27 cellular contexts compared by ENCODE assay signal in genomic region chr6:101348816-101349215, GRCh38. TPM values are rescaled to one million over a fixed set of nuclear protein-coding genes. Genes with fewer than 3 reads are reported as not detected.
"Had no signal": no experiment of that assay in that cellular context is flagged by ENCODE, and none has a peak within 500 bp of the region (broad histone marks: within the 10 kb centered on the region; RNA-seq: fewer than 3 reads in every experiment).

No MANE protein-coding gene starts in this region.

- H3K4me3 ChIP-seq: colonic mucosa, esophagus squamous epithelium, gastrocnemius medialis, heart left ventricle, hepatocyte, left lung, lower lobe of right lung, mucosa of descending colon had no signal

- H3K27ac ChIP-seq: colonic mucosa, epithelial cell of prostate, esophagus squamous epithelium, gastrocnemius medialis, heart left ventricle, hepatocyte, left lung, lower lobe of right lung had no signal

- H3K4me2 ChIP-seq: hepatocyte had no signal

- H2AFZ ChIP-seq: hepatocyte had no signal

- DNase-seq: cerebellar nuclear complex; colonic mucosa; cortex of kidney; effector CD8-positive, alpha-beta T cell; effector memory CD8-positive, alpha-beta T cell; endodermal cell; erythroblast; esophagus squamous epithelium; foreskin fibroblast; foreskin melanocyte; gastrocnemius medialis; glutamatergic neuron; heart left ventricle; hypothalamus; immature natural killer cell; left cardiac atrium; left lung; left ventricle myocardium superior; lower lobe of right lung; mesenchymal stem cell; midbrain; mucosa of descending colon had no signal

- H3K79me2 ChIP-seq: hepatocyte had no signal

- H3K4me1 ChIP-seq: colonic mucosa, esophagus squamous epithelium, gastrocnemius medialis, heart left ventricle, left lung, lower lobe of right lung had no signal

- H3K27me3 ChIP-seq: colonic mucosa, esophagus squamous epithelium, gastrocnemius medialis, heart left ventricle, hepatocyte, left lung had no signal

- H3K36me3 ChIP-seq: colonic mucosa, esophagus squamous epithelium, gastrocnemius medialis, heart left ventricle, left lung, lower lobe of right lung had no signal

- ATAC-seq: effector memory CD8-positive, alpha-beta T cell; esophagus mucosa; gastrocnemius medialis; heart left ventricle; left cardiac atrium; left lung; left ventricle myocardium superior; lower lobe of right lung; mucosa of descending colon had no signal

- H3K9me3 ChIP-seq: colonic mucosa, esophagus squamous epithelium, gastrocnemius medialis, heart left ventricle, left lung, lower lobe of right lung, mucosa of descending colon had no signal

RNA-seq across cellular contexts. Expression of gene GRIK2, which starts 44.7 kb away (rescaled TPM):
- total RNA-seq: dermis microvascular lymphatic vessel endothelial cell, lung microvascular endothelial cell had no signal
- polyA plus RNA-seq: immature natural killer cell had no signal
